9 cellular contexts compared by ENCODE assay signal in the genomic region with DNA sequence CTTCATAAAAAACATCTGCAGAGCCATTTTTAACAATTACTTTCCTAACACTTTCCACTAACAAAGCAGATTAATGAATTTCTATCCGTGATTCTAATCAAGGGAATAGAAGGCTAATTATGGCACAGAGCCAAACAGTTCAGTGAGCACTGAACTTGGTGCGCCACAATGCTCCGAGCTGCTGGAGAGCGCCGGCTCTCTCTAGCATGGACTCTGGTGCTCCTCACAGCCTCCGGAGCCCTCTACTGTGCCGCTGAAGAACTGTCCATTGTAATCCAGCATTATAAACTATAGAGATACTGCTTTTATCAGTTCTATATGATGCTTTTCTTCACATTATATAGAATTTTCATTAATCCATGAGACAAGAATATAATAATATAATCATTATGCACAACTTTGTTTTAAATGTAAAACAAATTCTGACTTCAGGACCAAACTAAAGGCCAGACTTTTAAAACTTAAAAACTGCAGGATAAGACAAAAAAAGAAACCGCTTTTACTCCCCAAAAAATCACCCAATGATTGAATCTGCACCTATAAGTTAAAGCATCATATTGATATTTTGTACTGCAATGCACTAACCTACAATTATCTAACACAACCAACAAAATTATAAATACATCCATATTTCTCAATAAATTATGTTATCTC.
A peak's percentile ranks its signal among the peaks of the same experiment; 100 is the strongest.
DNase-seq lines count a peak whose midpoint lies in the region; ATAC-seq and TF ChIP-seq lines count a peak whose summit lies in the region.
"Had no signal": no experiment of that assay in that cellular context is flagged by ENCODE, and none has a peak within 500 bp of the region (broad histone marks: within the 10 kb centered on the region; RNA-seq: fewer than 3 reads in every experiment).

No MANE protein-coding gene starts in this region.

- peak; percentile 82 to 85 for ATAC-seq in upper lobe of left lung (ENCODE audit: low FRiP score in 2 of 2)

- DNase-seq in SIG-M5 treated with dmso at 0.1 percent for 504 hours (lab: John Stamatoyannopoulos, UW; ENCODE audit: unreplicated experiment) (peak; percentile 28), SIG-M5 (lab: John Stamatoyannopoulos, UW) (no peak), NCI-H460 (ENCODE audit: extremely low read depth, low read depth) (peak; percentile 82), cardiac fibroblast (ENCODE audit: low read depth in 2 of 2) (peak; percentile 82 to 85), left kidney (ENCODE audit: low read depth, low spot score) (peak; percentile 84), upper lobe of left lung (peak; percentile 13 to 73), KG1 (lab: John Stamatoyannopoulos, UW) (no peak)
- DNase-seq in stimulated activated CD4-positive, alpha-beta T cell treated with anti-CD3 and anti-CD28 coated beads, Interleukin-1b, Interleukin-23, amount 100 ng/mL, for 48 hours, result no peak

- no peak for TF ChIP-seq POLR2A in upper lobe of left lung (IDR thresholded peaks at IDR 0.05)

- H3K4me3 ChIP-seq in cardiac fibroblast (replicated peaks in 1 of 2; ENCODE audit: low read depth in 2 of 2, low read length in 2 of 2), result no peak overlapping the region
- no peak overlapping the region for H3K4me3 ChIP-seq in upper lobe of left lung
- H3K4me3 ChIP-seq: BLaER1 treated with 17β-estradiol and CSF1 and Interleukin-3, amounts not matched to agents 10 nM and 100 nM had no signal

- peaks cover 0 to 5% (median 0%) of the 10 kb centered on the region in 4 donors for H3K36me3 ChIP-seq in upper lobe of left lung

- peak; percentile 87 for TF ChIP-seq CTCF in cardiac fibroblast (IDR thresholded peaks at IDR 0.05; ENCODE audit: low read depth, low read length)
- TF ChIP-seq CTCF in upper lobe of left lung (IDR thresholded peaks at IDR 0.05), result peak; percentile 22 to 62 (median 47)

- no peaks in the 10 kb centered on the region for H3K27me3 ChIP-seq in upper lobe of left lung
- H3K27me3 ChIP-seq: BLaER1 treated with 17β-estradiol and CSF1 and Interleukin-3, amounts not matched to agents 10 nM and 100 nM had no signal

- TF ChIP-seq EP300 in upper lobe of left lung (IDR thresholded peaks at IDR 0.05), result no peak

- H3K27ac ChIP-seq in upper lobe of left lung, result no peak overlapping the region
- H3K27ac ChIP-seq: BLaER1 treated with 17β-estradiol and CSF1 and Interleukin-3, amounts not matched to agents 10 nM and 100 nM had no signal

- WGBS in upper lobe of left lung, 2 donors, result 39 to 41% methylated on average over 8 of the region's 8 CpGs

- H3K9me3 ChIP-seq in upper lobe of left lung, result no peaks in the 10 kb centered on the region

- peaks cover 0 to 10% (median 3%) of the 10 kb centered on the region in 4 donors for H3K4me1 ChIP-seq in upper lobe of left lung
- H3K4me1 ChIP-seq: BLaER1 treated with 17β-estradiol and CSF1 and Interleukin-3, amounts not matched to agents 10 nM and 100 nM had no signal

Comparison
In these comparisons a context has a peak if more than half of its experiments do, and no peak if none do; other contexts are left out.
1. DNase-seq: peak in SIG-M5 treated with dmso at 0.1 percent for 504 hours (single experiment), NCI-H460 (single experiment), cardiac fibroblast (2 of 2), left kidney (single experiment) and upper lobe of left lung (2 of 2); none in SIG-M5 (single experiment), KG1 (single experiment) and stimulated activated CD4-positive, alpha-beta T cell treated with anti-CD3 and anti-CD28 coated beads, Interleukin-1b, Interleukin-23, amount 100 ng/mL, for 48 hours (single experiment).